8 cellular contexts compared by ENCODE assay signal in the genomic region with DNA sequence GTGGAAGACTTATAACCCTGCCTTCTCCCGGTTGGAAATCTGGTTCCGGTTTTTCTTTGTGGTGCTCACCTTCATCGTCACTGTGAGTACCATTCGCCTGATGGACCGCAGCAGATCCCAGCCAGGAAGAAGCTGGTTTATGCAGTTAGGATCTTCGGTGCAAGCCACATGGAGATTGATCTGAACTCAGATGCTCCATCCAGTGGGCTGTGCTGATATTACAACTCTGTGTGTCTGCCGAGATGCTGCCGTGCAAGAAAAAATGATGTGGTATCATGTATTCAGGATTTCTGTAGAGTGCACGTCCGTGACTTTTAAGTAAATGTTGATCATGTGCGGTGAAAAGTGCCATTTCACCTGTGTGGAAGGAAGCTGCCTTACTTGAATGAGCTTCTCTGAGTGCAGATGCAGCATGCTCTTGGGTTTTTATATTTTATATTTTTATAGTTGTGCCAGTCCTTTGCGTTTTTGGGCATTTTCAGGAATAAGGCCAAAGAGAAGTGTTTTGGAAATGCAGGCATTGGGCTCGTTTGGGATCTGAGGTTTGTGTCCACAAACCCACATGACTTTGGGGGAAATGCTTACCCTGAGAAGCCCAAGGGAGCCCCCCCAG. TPM values are rescaled to one million over a fixed set of nuclear protein-coding genes. Genes with fewer than 3 reads are reported as not detected.
A peak's percentile ranks its signal among the peaks of the same experiment; 100 is the strongest.
DNase-seq lines count a peak whose midpoint lies in the region; ATAC-seq and TF ChIP-seq lines count a peak whose summit lies in the region.

No MANE protein-coding gene starts in this region.

- H3K4me1 Mint-ChIP-seq in activated CD4-positive, alpha-beta T cell treated with anti-CD3 and anti-CD28 coated beads, Interleukin-2, amount 10 ng/mL, durations not matched to agents 7 days and 5 days: peaks cover 11% of the 10 kb centered on the region

- POLR2A ChIA-PET in activated CD4-positive, alpha-beta T cell treated with anti-CD3 and anti-CD28 coated beads, Interleukin-2, amount 10 ng/mL, durations not matched to agents 7 days and 5 days (lab: Charles Lee): no interaction called here

- 37 to 47% methylated on average over 13 of the region's 13 CpGs for WGBS in GM23248 (ENCODE audit: low coverage in 1 of 2, low lambda C conversion rate in 2 of 2, missing lambda C conversion rate in 2 of 2), 2 experiments

- in situ Hi-C loops in GM23248 (cut with MboI): loop anchor here (10.0 kb wide), 1 partner anchor 381 kb away; no protein-coding TSS in a partner anchor

- H3K9me3 ChIP-seq in GM23248 (ENCODE audit: low read depth) (no peaks in the 10 kb centered on the region), lower lobe of right lung (no peaks in the 10 kb centered on the region)

- DNase-seq in AG10803 (ENCODE audit: low read depth): peak; percentile 70
- DNase-seq in GM23248: peak; percentile 83
- peak; percentile 16 for DNase-seq in NCI-H510A (lab: John Stamatoyannopoulos, UW)
- DNase-seq in activated CD4-positive, alpha-beta T cell treated with anti-CD3 and anti-CD28 coated beads, Interleukin-2, amount 10 ng/mL, durations not matched to agents 7 days and 5 days: peak; percentile 67
- DNase-seq in dorsolateral prefrontal cortex: peak in 7 of 10 donors; percentile 59 to 83 (median 68)
- DNase-seq in lower lobe of right lung: peak; percentile 39
- peak; percentile 13 for DNase-seq in stimulated activated CD8-positive, alpha-beta memory T cell treated with anti-CD3 and anti-CD28 coated beads, Interleukin-12 subunit alpha, Interleukin-12 subunit beta, amount 100 ng/mL, for 1 hour (ENCODE audit: low read depth)

- no peak overlapping the region for H3K27ac ChIP-seq in GM23248
- peak overlapping the region in 28 of 59 donors; percentile 1 to 69 (median 34) for H3K27ac ChIP-seq in dorsolateral prefrontal cortex
- no peak overlapping the region for H3K27ac ChIP-seq in lower lobe of right lung

- H3K4me1 ChIP-seq in GM23248 (ENCODE audit: insufficient read depth): no peaks in the 10 kb centered on the region
- peaks cover 5% of the 10 kb centered on the region for H3K4me1 ChIP-seq in lower lobe of right lung

- no peak overlapping the region for H3K9ac ChIP-seq in GM23248

- H3F3A ChIP-seq in GM23248 (ENCODE audit: insufficient read depth): no peaks in the 10 kb centered on the region

- H3K27me3 ChIP-seq in GM23248 (replicated peaks; ENCODE audit: insufficient read depth) (no peaks in the 10 kb centered on the region), dorsolateral prefrontal cortex (no peaks in the 10 kb centered on the region), lower lobe of right lung (ENCODE audit: low read depth) (no peaks in the 10 kb centered on the region)

- no peaks in the 10 kb centered on the region for H4K20me1 ChIP-seq in GM23248 (ENCODE audit: insufficient read depth)

- H3K27ac Mint-ChIP-seq in activated CD4-positive, alpha-beta T cell treated with anti-CD3 and anti-CD28 coated beads, Interleukin-2, amount 10 ng/mL, durations not matched to agents 7 days and 5 days: no peak overlapping the region

- H3K4me2 ChIP-seq in GM23248 (ENCODE audit: unreplicated experiment): no peak overlapping the region

- ATAC-seq in lower lobe of right lung: peak; percentile 74 to 77
- ATAC-seq in GM19467 (IDR thresholded peaks at IDR 0.05; ENCODE audit: unreplicated experiment): no peak

- CTCF ChIA-PET in activated CD4-positive, alpha-beta T cell treated with anti-CD3 and anti-CD28 coated beads, Interleukin-2, amount 10 ng/mL, durations not matched to agents 7 days and 5 days (lab: Charles Lee): interaction anchor here (0.6 to 3.5 kb wide), 15 partner anchors 13 to 384 kb away, joined by 3 to 9 read pairs (median 3); no protein-coding TSS in a partner anchor

- no peaks in the 10 kb centered on the region for H3K9me3 Mint-ChIP-seq in activated CD4-positive, alpha-beta T cell treated with anti-CD3 and anti-CD28 coated beads, Interleukin-2, amount 10 ng/mL, durations not matched to agents 7 days and 5 days

- H3K4me3 ChIP-seq in AG10803 (ENCODE audit: low read length) (no peak overlapping the region), GM23248 (no peak overlapping the region), dorsolateral prefrontal cortex (no peak overlapping the region), lower lobe of right lung (no peak overlapping the region)

- peaks cover 34% of the 10 kb centered on the region for H3K36me3 Mint-ChIP-seq in activated CD4-positive, alpha-beta T cell treated with anti-CD3 and anti-CD28 coated beads, Interleukin-2, amount 10 ng/mL, durations not matched to agents 7 days and 5 days (ENCODE audit: low read depth)

- peaks cover 30% of the 10 kb centered on the region for H3K79me2 ChIP-seq in GM23248 (ENCODE audit: insufficient read depth)

- peak; percentile 90 for TF ChIP-seq CTCF in AG10803 (conservative IDR thresholded peaks at IDR 0.05; ENCODE audit: low read length)
- peak; percentile 47 to 90 (median 84) for TF ChIP-seq CTCF in dorsolateral prefrontal cortex (IDR thresholded peaks at IDR 0.05 in 54 of 56, conservative IDR thresholded peaks at IDR 0.05 in 2 of 56; ENCODE audit: low read depth in 1 of 56, partially characterized antibody in 56 of 56)
- TF ChIP-seq CTCF in lower lobe of right lung (IDR thresholded peaks at IDR 0.05): peak; percentile 69

- H3K9me2 ChIP-seq in GM23248 (ENCODE audit: insufficient read depth): no peaks in the 10 kb centered on the region

- H2AFZ ChIP-seq in GM23248: no peak overlapping the region

- H3K4me3 Mint-ChIP-seq in activated CD4-positive, alpha-beta T cell treated with anti-CD3 and anti-CD28 coated beads, Interleukin-2, amount 10 ng/mL, durations not matched to agents 7 days and 5 days: no peak overlapping the region

- H3K36me3 ChIP-seq in GM23248 (ENCODE audit: low read depth) (peaks cover 5% of the 10 kb centered on the region; the same call in 1 of the 2 replicates), lower lobe of right lung (peaks cover 79% of the 10 kb centered on the region)

- H3K27me3 Mint-ChIP-seq in activated CD4-positive, alpha-beta T cell treated with anti-CD3 and anti-CD28 coated beads, Interleukin-2, amount 10 ng/mL, durations not matched to agents 7 days and 5 days: no peaks in the 10 kb centered on the region

- intact Hi-C loops in dorsolateral prefrontal cortex (cut with DNase I) (loop anchor here in 1 of 2 donors (2.0 to 10.0 kb wide), 2 partner anchors 91 to 385 kb away; no protein-coding TSS in a partner anchor), lower lobe of right lung (cut with DNase I) (no loop called here)

RNA-seq across cellular contexts. Expression of a gene that starts 39.2 kb away (rescaled TPM):
- total RNA-seq in GM23248 (2014; rRNA removed; shearing (Covaris generic)): 79.7 and 86.4 TPM in 2 replicates
- polyA plus RNA-seq in GM23248 (2016; fragmentation: Nextera tagmentation; extraction: Ambion mirVana): 368 TPM in 2 replicates
- 100 to 1,000 TPM in 1 of 2 experiments, 10 to 100 TPM in 1; 81.4 to 102 TPM for total RNA-seq in activated CD4-positive, alpha-beta T cell treated with anti-CD3 and anti-CD28 coated beads, Interleukin-2, amount 10 ng/mL, durations not matched to agents 7 days and 5 days
- 10 to 100 TPM; 22.6 to 58.2 (median 34.6) TPM for total RNA-seq in dorsolateral prefrontal cortex
- total RNA-seq in lower lobe of right lung: 101 TPM

RNA-seq across cellular contexts. Expression of a gene that starts 44.5 kb away (rescaled TPM):
- total RNA-seq in GM23248 (2014; rRNA removed; shearing (Covaris generic)): 2.1 and 11.8 TPM in 2 replicates
- polyA plus RNA-seq in GM23248 (2016; fragmentation: Nextera tagmentation; extraction: Ambion mirVana): 2.3 and 3.8 TPM in 2 replicates
- 10 to 100 TPM; 25.8 to 26.9 TPM for total RNA-seq in activated CD4-positive, alpha-beta T cell treated with anti-CD3 and anti-CD28 coated beads, Interleukin-2, amount 10 ng/mL, durations not matched to agents 7 days and 5 days
- total RNA-seq in dorsolateral prefrontal cortex: 1 to 10 TPM in 110 of 120 experiments, under 1 TPM in 10; 0.46 to 8.3 (median 1.9) TPM
- total RNA-seq in lower lobe of right lung: 13.9 TPM

RNA-seq across cellular contexts. Expression of a gene that starts 45.5 kb away (rescaled TPM):
- total RNA-seq in GM23248 (2014; rRNA removed; shearing (Covaris generic)): 52.6 and 53.0 TPM in 2 replicates
- 26.7 and 30.7 TPM in 2 replicates for polyA plus RNA-seq in GM23248 (2016; fragmentation: Nextera tagmentation; extraction: Ambion mirVana)
- 10 to 100 TPM; 16.9 to 17.6 TPM for total RNA-seq in activated CD4-positive, alpha-beta T cell treated with anti-CD3 and anti-CD28 coated beads, Interleukin-2, amount 10 ng/mL, durations not matched to agents 7 days and 5 days
- total RNA-seq in dorsolateral prefrontal cortex (10 to 100 TPM; 23.4 to 51.6 (median 36.0) TPM), lower lobe of right lung (28.4 TPM)

Comparison
In these comparisons a context has a peak if more than half of its experiments do, and no peak if none do; other contexts are left out.
1. DNase-seq: peak in every context shown above with its lines; median percentile 83 in GM23248; 70 in AG10803; 68 in dorsolateral prefrontal cortex; 67 in activated CD4-positive, alpha-beta T cell treated with anti-CD3 and anti-CD28 coated beads, Interleukin-2, amount 10 ng/mL, durations not matched to agents 7 days and 5 days; 39 in lower lobe of right lung; 16 in NCI-H510A; 13 in stimulated activated CD8-positive, alpha-beta memory T cell treated with anti-CD3 and anti-CD28 coated beads, Interleukin-12 subunit alpha, Interleukin-12 subunit beta, amount 100 ng/mL, for 1 hour.